Comparison of ENCODE assay signal across 14 cellular contexts in the genomic region with DNA sequence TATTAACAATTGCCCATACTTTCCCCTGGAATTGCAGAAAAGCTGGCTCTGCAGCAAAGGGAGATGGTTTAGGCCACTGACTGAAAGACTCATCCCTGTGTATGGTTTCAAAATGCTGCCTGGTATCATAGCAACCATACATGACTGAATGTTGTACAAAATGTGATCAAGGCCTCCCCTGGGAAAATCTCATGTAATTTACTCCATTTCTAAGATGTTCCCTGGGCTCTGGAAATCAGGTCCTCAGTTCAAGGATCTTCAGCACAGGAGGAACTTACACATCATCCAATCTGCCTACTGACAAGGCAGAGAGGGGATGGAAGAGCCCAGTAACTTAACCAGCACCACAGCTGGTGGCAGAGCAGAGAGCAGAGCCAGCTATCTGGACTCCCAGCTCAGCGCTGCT.
DNase-seq lines count a peak whose midpoint lies in the region; ATAC-seq and TF ChIP-seq lines count a peak whose summit lies in the region.
"Had no signal": no experiment of that assay in that cellular context is flagged by ENCODE, and none has a peak within 500 bp of the region (broad histone marks: within the 10 kb centered on the region; RNA-seq: fewer than 3 reads in every experiment).

No MANE protein-coding gene starts in this region.

- H3K9me3 ChIP-seq in right lobe of liver (no peaks in the 10 kb centered on the region), right cardiac atrium (ENCODE audit: control insufficient read depth, low read length) (no peaks in the 10 kb centered on the region)

- H3K4me1 ChIP-seq in right lobe of liver: peaks cover 0 to 13% (median 0%) of the 10 kb centered on the region in 4 donors
- H3K4me1 ChIP-seq in right cardiac atrium (ENCODE audit: control insufficient read depth, insufficient read depth, low read length): peaks cover 5% of the 10 kb centered on the region

- no peaks in the 10 kb centered on the region for H3K36me3 ChIP-seq in right lobe of liver

- H3K27me3 Mint-ChIP-seq in nephron progenitor cell (ENCODE audit: low read depth, poor library complexity): peaks cover 4% of the 10 kb centered on the region

- H3K9me3 Mint-ChIP-seq in nephron progenitor cell: no peaks in the 10 kb centered on the region

- DNase-seq in EH (ENCODE audit: low read depth): peak; percentile 70
- DNase-seq in NCI-H1930 (lab: John Stamatoyannopoulos, UW): peak; percentile 75 to 77
- DNase-seq in choroid plexus epithelial cell (ENCODE audit: low read depth): peak; percentile 71
- no peak for DNase-seq in omental fat pad (ENCODE audit: low spot score)
- no peak for DNase-seq in right lobe of liver
- no peak for DNase-seq in HuH-7.5 (ENCODE audit: low spot score)
- no peak for DNase-seq in nephron progenitor cell
- no peak for DNase-seq in right cardiac atrium
- DNase-seq: activated CD4-positive, CD25-positive, alpha-beta regulatory T cell; activated gamma-delta T cell treated with Interleukin-2 at 50 U/mL for 16 hours; dorsolateral prefrontal cortex; islet precursor cell; retina had no signal

- H3K27me3 ChIP-seq in right lobe of liver: no peaks in the 10 kb centered on the region
- no peaks in the 10 kb centered on the region for H3K27me3 ChIP-seq in right cardiac atrium (ENCODE audit: control insufficient read depth, insufficient read depth)
- H3K27me3 ChIP-seq: dorsolateral prefrontal cortex had no signal

- intact Hi-C loops in right lobe of liver (cut with DNase I) (no loop called here), right cardiac atrium (cut with DNase I) (no loop called here)

- ATAC-seq in omental fat pad (ENCODE audit: low FRiP score) (peak; percentile 41), right lobe of liver (no peak), right cardiac atrium (no peak)

- 100% methylated on average over 1 of the region's 1 CpG for WGBS in right lobe of liver (ENCODE audit: insufficient coverage, low coverage, low lambda C conversion rate, missing lambda C conversion rate)
- WGBS in right cardiac atrium: 95% methylated on average over 1 of the region's 1 CpG

- no peak for TF ChIP-seq POLR2A in right lobe of liver (IDR thresholded peaks at IDR 0.05)

- H3K27ac Mint-ChIP-seq in nephron progenitor cell: no peak overlapping the region

- H3K36me3 Mint-ChIP-seq in nephron progenitor cell (ENCODE audit: low read depth): no peaks in the 10 kb centered on the region

- H3K4me1 Mint-ChIP-seq in nephron progenitor cell: peaks cover 29% of the 10 kb centered on the region

- no peak overlapping the region for H3K4me3 Mint-ChIP-seq in nephron progenitor cell

- no peak overlapping the region for H3K27ac ChIP-seq in right lobe of liver
- no peak overlapping the region for H3K27ac ChIP-seq in right cardiac atrium (ENCODE audit: low read length)
- H3K27ac ChIP-seq: PC-9 had no signal

- H3K4me3 ChIP-seq in choroid plexus epithelial cell (ENCODE audit: low read depth, low read length) (no peak overlapping the region), right lobe of liver (no peak overlapping the region), right cardiac atrium (ENCODE audit: low read length) (no peak overlapping the region)
- H3K4me3 ChIP-seq: dorsolateral prefrontal cortex, PC-9 had no signal

- TF ChIP-seq CTCF in choroid plexus epithelial cell (conservative IDR thresholded peaks at IDR 0.05; ENCODE audit: low read depth, low read length): no peak
- TF ChIP-seq CTCF in omental fat pad (IDR thresholded peaks at IDR 0.05): no peak
- no peak for TF ChIP-seq CTCF in right lobe of liver (IDR thresholded peaks at IDR 0.05)
- no peak for TF ChIP-seq CTCF in nephron progenitor cell (IDR thresholded peaks at IDR 0.05)

Comparison
In these comparisons a context has a peak if more than half of its experiments do, and no peak if none do; other contexts are left out.
1. DNase-seq: peak in EH (single experiment), NCI-H1930 (2 of 2) and choroid plexus epithelial cell (single experiment); none in omental fat pad (single experiment), right lobe of liver (0 of 3), HuH-7.5 (single experiment), nephron progenitor cell (single experiment) and right cardiac atrium (0 of 3).